In genomic region chr17:67718325-67718941, GRCh38 we compare ENCODE assay signal across 7 cellular contexts. TPM values are rescaled to one million over a fixed set of nuclear protein-coding genes. Genes with fewer than 3 reads are reported as not detected.
DNase-seq lines count a peak whose midpoint lies in the region; ATAC-seq and TF ChIP-seq lines count a peak whose summit lies in the region.

No MANE protein-coding gene starts in this region.

- H3K79me1 ChIP-seq in mesenchymal stem cell (replicated peaks; ENCODE audit: low read length, poor library complexity, severe bottlenecking) = peaks cover 6% of the 10 kb centered on the region

- peak overlapping the region in 1 of 2 experiments; percentile 44 for H3K14ac ChIP-seq in mesenchymal stem cell (ENCODE audit: low read length in 2 of 2)

- no peak overlapping the region for H2BK120ac ChIP-seq in mesenchymal stem cell (ENCODE audit: low read depth, low read length)

- H3K9me3 Mint-ChIP-seq in stimulated activated naive CD8-positive, alpha-beta T cell treated with anti-CD3 and anti-CD28 coated beads, Interleukin-15, amount 100 ng/mL, for 72 hours = no peaks in the 10 kb centered on the region

- no peak overlapping the region for H2BK12ac ChIP-seq in mesenchymal stem cell (ENCODE audit: low read length in 2 of 2)

- H2BK15ac ChIP-seq in mesenchymal stem cell (ENCODE audit: low read depth, poor library complexity, severe bottlenecking) = no peak overlapping the region

- no peak overlapping the region for H2AK5ac ChIP-seq in mesenchymal stem cell (ENCODE audit: low read length, severe bottlenecking)

- 2% methylated on average over 14 of the region's 16 CpGs for WGBS in mesenchymal stem cell

- peak; percentile 13 for DNase-seq in GM04504 (ENCODE audit: low read depth)
- no peak for DNase-seq in SK-N-MC (ENCODE audit: low read depth, low spot score)
- peak; percentile 75 for DNase-seq in coronary artery (ENCODE audit: low spot score)
- DNase-seq in mesenchymal stem cell = peak; percentile 80
- DNase-seq in stimulated activated naive CD8-positive, alpha-beta T cell treated with anti-CD3 and anti-CD28 coated beads, Interleukin-15, amount 100 ng/mL, for 72 hours = no peak

- H3K9ac ChIP-seq in SK-N-MC (ENCODE audit: insufficient read length) = peak overlapping the region; percentile 100
- peak overlapping the region; percentile 98 for H3K9ac ChIP-seq in mesenchymal stem cell (ENCODE audit: low read length)

- H3K4me3 ChIP-seq in SK-N-MC = peak overlapping the region; percentile 93
- peak overlapping the region; percentile 99 for H3K4me3 ChIP-seq in coronary artery
- H3K4me3 ChIP-seq in mesenchymal stem cell (ENCODE audit: insufficient read depth in 1 of 2, low read depth in 1 of 2, low read length in 2 of 2) = peak overlapping the region; percentile 78 to 96

- peaks cover 8% of the 10 kb centered on the region for H3K4me1 ChIP-seq in mesenchymal stem cell (ENCODE audit: control insufficient read depth, insufficient read depth, low read depth, low read length)

- H3K9me3 ChIP-seq in SK-N-MC (ENCODE audit: low read depth, low read length) (no peaks in the 10 kb centered on the region), mesenchymal stem cell (ENCODE audit: control insufficient read depth, low read length) (no peaks in the 10 kb centered on the region)

- peak overlapping the region in 1 of 2 experiments; percentile 81 for H3K18ac ChIP-seq in mesenchymal stem cell (ENCODE audit: low read depth in 1 of 2, low read length in 2 of 2)

- no peaks in the 10 kb centered on the region for H3K27me3 Mint-ChIP-seq in stimulated activated naive CD8-positive, alpha-beta T cell treated with anti-CD3 and anti-CD28 coated beads, Interleukin-15, amount 100 ng/mL, for 72 hours

- H3K27ac ChIP-seq in SK-N-MC (peak overlapping the region; percentile 90), coronary artery (peak overlapping the region; percentile 61 to 91), mesenchymal stem cell (ENCODE audit: low read length, poor library complexity, severe bottlenecking) (peak overlapping the region; percentile 75)

- no peak overlapping the region for H4K91ac ChIP-seq in mesenchymal stem cell (ENCODE audit: low read length)

- TF ChIP-seq CTCF in coronary artery (IDR thresholded peaks at IDR 0.05) = no peak

- no peaks in the 10 kb centered on the region for H3K27me3 ChIP-seq in mesenchymal stem cell (ENCODE audit: control insufficient read depth in 1 of 2, insufficient read depth in 1 of 2, low read length in 2 of 2)

- peak overlapping the region; percentile 55 to 85 for H3K4ac ChIP-seq in mesenchymal stem cell (ENCODE audit: low read depth in 1 of 2, low read length in 2 of 2)

- H3K4me2 ChIP-seq in mesenchymal stem cell (ENCODE audit: low read length, poor library complexity, severe bottlenecking) = peak overlapping the region; percentile 82

- H3K23ac ChIP-seq in mesenchymal stem cell (ENCODE audit: low read length in 2 of 2) = no peak overlapping the region

- H3K27ac Mint-ChIP-seq in stimulated activated naive CD8-positive, alpha-beta T cell treated with anti-CD3 and anti-CD28 coated beads, Interleukin-15, amount 100 ng/mL, for 72 hours = peak overlapping the region; percentile 99

- H3K36me3 ChIP-seq in SK-N-MC (ENCODE audit: insufficient read depth, low read length) (peaks cover 38% of the 10 kb centered on the region), mesenchymal stem cell (ENCODE audit: control insufficient read depth in 1 of 2, insufficient read depth in 2 of 2, low read depth in 1 of 2, low read length in 2 of 2) (peaks cover 10 to 33% of the 10 kb centered on the region in 2 experiments)

- peak overlapping the region; percentile 20 for H2AFZ ChIP-seq in mesenchymal stem cell (ENCODE audit: low read depth, low read length)

- H2BK5ac ChIP-seq in mesenchymal stem cell (ENCODE audit: low read depth, low read length, poor library complexity, severe bottlenecking) = no peak overlapping the region

- peak overlapping the region; percentile 82 for H4K8ac ChIP-seq in mesenchymal stem cell (ENCODE audit: low read length)

- ATAC-seq in HG02852 (IDR thresholded peaks at IDR 0.05; ENCODE audit: unreplicated experiment) (peak; percentile 3), GM18517 (IDR thresholded peaks at IDR 0.05; ENCODE audit: unreplicated experiment) (no peak)
- peak; percentile 21 for ATAC-seq in stimulated activated naive CD8-positive, alpha-beta T cell treated with anti-CD3 and anti-CD28 coated beads, Interleukin-15, amount 100 ng/mL, for 72 hours

- peak overlapping the region; percentile 93 to 96 for H3K4me3 Mint-ChIP-seq in stimulated activated naive CD8-positive, alpha-beta T cell treated with anti-CD3 and anti-CD28 coated beads, Interleukin-15, amount 100 ng/mL, for 72 hours

- peaks cover 22% of the 10 kb centered on the region for H3K4me1 Mint-ChIP-seq in stimulated activated naive CD8-positive, alpha-beta T cell treated with anti-CD3 and anti-CD28 coated beads, Interleukin-15, amount 100 ng/mL, for 72 hours

RNA-seq across cellular contexts. Expression of gene NOL11, which starts 0.7 kb away (rescaled TPM):
- 20.3 TPM for polyA plus RNA-seq in mesenchymal stem cell (2013, experiment 1 of 2)
- 25.6 TPM for polyA plus RNA-seq in mesenchymal stem cell (2013, experiment 2 of 2)

Comparison
In these comparisons a context has a peak if more than half of its experiments do, and no peak if none do; other contexts are left out.
1. DNase-seq: peak in GM04504 (single experiment), coronary artery (single experiment) and mesenchymal stem cell (single experiment); none in SK-N-MC (single experiment) and stimulated activated naive CD8-positive, alpha-beta T cell treated with anti-CD3 and anti-CD28 coated beads, Interleukin-15, amount 100 ng/mL, for 72 hours (0 of 2).
2. Peak in every context shown above with its lines, with median percentiles within 50 percentile points of each other: H3K27ac ChIP-seq and H3K4me3 ChIP-seq.